In genomic region chr16:69916445-69916844, GRCh38 we compare ENCODE assay signal across 27 cellular contexts. TPM values are rescaled to one million over a fixed set of nuclear protein-coding genes. Genes with fewer than 3 reads are reported as not detected.
DNase-seq lines count a peak whose midpoint lies in the region; ATAC-seq and TF ChIP-seq lines count a peak whose summit lies in the region.
"Had no signal": no experiment of that assay in that cellular context is flagged by ENCODE, and none has a peak within 500 bp of the region (broad histone marks: within the 10 kb centered on the region; RNA-seq: fewer than 3 reads in every experiment).

No MANE protein-coding gene starts in this region.

- peak; percentile 1 for DNase-seq in NCI-H82 (lab: John Stamatoyannopoulos, UW)
- DNase-seq in NCI-H82 treated with DMSO at 0.1 percent for 48 hours (lab: John Stamatoyannopoulos, UW; ENCODE audit: unreplicated experiment) = no peak
- no peak for DNase-seq in ascending aorta (ENCODE audit: low spot score in 2 of 2)
- no peak for DNase-seq in mesenchymal stem cell
- no peak for DNase-seq in thoracic aorta (ENCODE audit: low spot score)
- DNase-seq in NCI-H2029 treated with DMSO at 0.1 percent for 48 hours (lab: John Stamatoyannopoulos, UW) = no peak
- DNase-seq: activated CD4-positive, alpha-beta T cell treated with anti-CD3 and anti-CD28 coated beads for 48 hours; activated CD8-positive, alpha-beta memory T cell treated with anti-CD3 and anti-CD28 coated beads, Interleukin-2, amount 10 ng/mL, durations not matched to agents 7 days and 5 days; body of pancreas; CD4-positive, alpha-beta memory T cell; DMS53; GF-D8; H7; kidney glomerular epithelial cell; NCI-H187 treated with DMSO at 0.1 percent for 48 hours; SIG-M5; small intestine; stimulated activated CD4-positive, alpha-beta T cell treated with anti-CD3 and anti-CD28 coated beads, Interleukin-2, amount 100 ng/mL, for 24 hours; T-cell; testis had no signal

- no peaks in the 10 kb centered on the region for H3K79me1 ChIP-seq in mesenchymal stem cell (replicated peaks; ENCODE audit: low read length, poor library complexity, severe bottlenecking)

- TF ChIP-seq CTCF in ascending aorta (IDR thresholded peaks at IDR 0.05) (no peak), thoracic aorta (IDR thresholded peaks at IDR 0.05) (no peak)

- H3K14ac ChIP-seq in mesenchymal stem cell (ENCODE audit: low read length in 2 of 2) = no peak overlapping the region

- H2AFZ ChIP-seq in mesenchymal stem cell (ENCODE audit: low read depth, low read length) = no peak overlapping the region

- peak overlapping the region; percentile 20 for H2AK5ac ChIP-seq in mesenchymal stem cell (ENCODE audit: low read length, severe bottlenecking)

- H2BK12ac ChIP-seq in mesenchymal stem cell (ENCODE audit: low read length in 2 of 2) = no peak overlapping the region

- peaks cover 10 to 46% of the 10 kb centered on the region in 2 donors for H3K4me1 ChIP-seq in ascending aorta
- H3K4me1 ChIP-seq in mesenchymal stem cell (ENCODE audit: control insufficient read depth, insufficient read depth, low read depth, low read length) = peaks cover 7% of the 10 kb centered on the region
- peaks cover 30 to 55% of the 10 kb centered on the region in 2 donors for H3K4me1 ChIP-seq in thoracic aorta (ENCODE audit: control insufficient read depth in 1 of 2, low read depth in 2 of 2)

- H3K4me3 ChIP-seq in ascending aorta = no peak overlapping the region
- H3K4me3 ChIP-seq in mesenchymal stem cell (ENCODE audit: insufficient read depth in 1 of 2, low read depth in 1 of 2, low read length in 2 of 2) = no peak overlapping the region
- H3K4me3 ChIP-seq in thoracic aorta = no peak overlapping the region
- H3K4me3 ChIP-seq: body of pancreas, testis had no signal

- H3K4ac ChIP-seq in mesenchymal stem cell (ENCODE audit: low read depth in 1 of 2, low read length in 2 of 2) = no peak overlapping the region

- no peak overlapping the region for H2BK5ac ChIP-seq in mesenchymal stem cell (ENCODE audit: low read depth, low read length, poor library complexity, severe bottlenecking)

- H3K27me3 ChIP-seq in ascending aorta (no peaks in the 10 kb centered on the region), mesenchymal stem cell (ENCODE audit: control insufficient read depth in 1 of 2, insufficient read depth in 1 of 2, low read length in 2 of 2) (no peaks in the 10 kb centered on the region), thoracic aorta (replicated peaks; ENCODE audit: insufficient read depth) (no peaks in the 10 kb centered on the region)
- H3K27me3 ChIP-seq: body of pancreas, testis had no signal

- H3K9ac ChIP-seq in mesenchymal stem cell (ENCODE audit: low read length) = no peak overlapping the region
- H3K9ac ChIP-seq: KMS-11 had no signal

- no peak overlapping the region for H2BK15ac ChIP-seq in mesenchymal stem cell (ENCODE audit: low read depth, poor library complexity, severe bottlenecking)

- WGBS in mesenchymal stem cell = 100% methylated on average over 2 of the region's 2 CpGs

- no peak overlapping the region for H4K8ac ChIP-seq in mesenchymal stem cell (ENCODE audit: low read length)

- H3K4me2 ChIP-seq in mesenchymal stem cell (ENCODE audit: low read length, poor library complexity, severe bottlenecking) = no peak overlapping the region
- H3K4me2 ChIP-seq: KMS-11 had no signal

- intact Hi-C loops in ascending aorta (cut with DNase I) = loop anchor here (2.0 to 5.0 kb wide), 4 partner anchors 26 to 68 kb away; no protein-coding TSS in a partner anchor

- no peak for ATAC-seq in thoracic aorta (ENCODE audit: insufficient number of reproducible peaks, low FRiP score, low read depth)
- no peak for ATAC-seq in HG02610 (IDR thresholded peaks at IDR 0.05; ENCODE audit: unreplicated experiment)
- no peak for ATAC-seq in HG02970 (IDR thresholded peaks at IDR 0.05; ENCODE audit: low FRiP score, unreplicated experiment)
- ATAC-seq: activated CD8-positive, alpha-beta memory T cell treated with anti-CD3 and anti-CD28 coated beads, Interleukin-2, amount 10 ng/mL, durations not matched to agents 7 days and 5 days; activated naive CD4-positive, alpha-beta T cell treated with anti-CD3 and anti-CD28 coated beads, Interleukin-2, amount 50 U/mL, for 72 hours; body of pancreas; stimulated activated memory B cell treated with anti-CD40 and anti-IgM and Interleukin-4, amounts not matched to agents 10 μg/mL and 1 μg/mL and 100 μg/mL, for 72 hours; T-cell had no signal

- H3K9me3 ChIP-seq in ascending aorta (no peaks in the 10 kb centered on the region), mesenchymal stem cell (ENCODE audit: control insufficient read depth, low read length) (no peaks in the 10 kb centered on the region), thoracic aorta (no peaks in the 10 kb centered on the region)
- H3K9me3 ChIP-seq: body of pancreas, testis had no signal

- H3K36me3 ChIP-seq in ascending aorta (no peaks in the 10 kb centered on the region), mesenchymal stem cell (ENCODE audit: control insufficient read depth in 1 of 2, insufficient read depth in 2 of 2, low read depth in 1 of 2, low read length in 2 of 2) (no peaks in the 10 kb centered on the region), thoracic aorta (no peaks in the 10 kb centered on the region)

- no peak overlapping the region for H4K91ac ChIP-seq in mesenchymal stem cell (ENCODE audit: low read length)

- no peak overlapping the region for H2BK120ac ChIP-seq in mesenchymal stem cell (ENCODE audit: low read depth, low read length)

- H3K18ac ChIP-seq in mesenchymal stem cell (ENCODE audit: low read depth in 1 of 2, low read length in 2 of 2) = no peak overlapping the region

- H3K23ac ChIP-seq in mesenchymal stem cell (ENCODE audit: low read length in 2 of 2) = no peak overlapping the region

- peak overlapping the region; percentile 96 to 97 for H3K27ac ChIP-seq in ascending aorta
- H3K27ac ChIP-seq in mesenchymal stem cell (ENCODE audit: low read length, poor library complexity, severe bottlenecking) = no peak overlapping the region
- H3K27ac ChIP-seq in thoracic aorta = peak overlapping the region; percentile 84 to 96
- H3K27ac ChIP-seq: 22Rv1, KMS-11 had no signal

RNA-seq across cellular contexts. Expression of gene CLEC18A, which starts 34.7 kb away (rescaled TPM):
- total RNA-seq in ascending aorta = 25.2 TPM
- polyA plus RNA-seq in mesenchymal stem cell (2013, experiment 1 of 2) = 0.23 TPM
- polyA plus RNA-seq in mesenchymal stem cell (2013, experiment 2 of 2) = 0.18 TPM
- 10 to 100 TPM; 12.4 to 21.9 TPM for total RNA-seq in thoracic aorta
- total RNA-seq: H7, HT-29 had no signal
